In the genomic region with DNA sequence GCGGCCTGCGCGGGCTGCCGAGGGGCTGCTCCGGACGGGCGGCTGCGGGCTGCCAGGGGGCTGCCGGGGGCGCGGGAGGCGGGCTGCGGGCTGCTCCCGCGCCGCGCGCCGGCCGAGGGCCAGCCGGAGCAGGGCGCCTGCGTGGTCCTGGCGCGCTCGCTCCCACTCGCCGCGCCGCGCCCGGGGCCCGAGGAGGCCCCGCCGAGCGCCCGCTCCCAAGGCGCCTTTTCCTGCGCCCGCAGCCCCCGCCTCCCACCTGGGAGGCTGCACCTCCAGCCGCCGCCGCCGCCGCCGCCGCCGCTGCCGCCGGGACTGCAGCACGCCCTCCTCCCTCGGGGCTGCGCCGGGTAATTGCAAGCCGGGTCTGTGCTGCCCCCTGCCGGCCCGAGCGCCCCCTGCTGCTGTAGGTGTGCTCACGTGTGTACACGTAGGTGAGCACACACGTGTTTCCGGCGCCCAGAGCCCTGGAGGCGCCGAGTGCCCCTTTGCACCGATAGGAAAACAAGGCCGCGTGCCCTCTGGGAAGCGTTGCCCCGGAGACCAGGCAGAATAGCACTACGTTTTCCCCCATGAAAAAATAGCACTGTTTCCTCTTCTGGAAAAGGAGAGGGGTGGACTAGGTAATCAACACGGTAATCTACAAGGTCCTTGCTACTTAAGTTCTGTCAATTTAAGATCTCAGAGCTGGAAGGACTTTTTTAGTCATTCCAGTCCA, we compare ENCODE assay signal across 1 cellular context.
TF ChIP-seq lines count a peak whose summit lies in the region.

TSS of gene EPB41L4B (minus strand) at position 326 of the 715 bp plus-strand sequence. CDS start 613 bp downstream, outside the sequence.

TF ChIP-seq in HepG2, 621 proteins besides CTCF, POLR2A, EP300 and RAD21 (continued from another document and continues in another):
- TF ChIP-seq, protein P1, sequence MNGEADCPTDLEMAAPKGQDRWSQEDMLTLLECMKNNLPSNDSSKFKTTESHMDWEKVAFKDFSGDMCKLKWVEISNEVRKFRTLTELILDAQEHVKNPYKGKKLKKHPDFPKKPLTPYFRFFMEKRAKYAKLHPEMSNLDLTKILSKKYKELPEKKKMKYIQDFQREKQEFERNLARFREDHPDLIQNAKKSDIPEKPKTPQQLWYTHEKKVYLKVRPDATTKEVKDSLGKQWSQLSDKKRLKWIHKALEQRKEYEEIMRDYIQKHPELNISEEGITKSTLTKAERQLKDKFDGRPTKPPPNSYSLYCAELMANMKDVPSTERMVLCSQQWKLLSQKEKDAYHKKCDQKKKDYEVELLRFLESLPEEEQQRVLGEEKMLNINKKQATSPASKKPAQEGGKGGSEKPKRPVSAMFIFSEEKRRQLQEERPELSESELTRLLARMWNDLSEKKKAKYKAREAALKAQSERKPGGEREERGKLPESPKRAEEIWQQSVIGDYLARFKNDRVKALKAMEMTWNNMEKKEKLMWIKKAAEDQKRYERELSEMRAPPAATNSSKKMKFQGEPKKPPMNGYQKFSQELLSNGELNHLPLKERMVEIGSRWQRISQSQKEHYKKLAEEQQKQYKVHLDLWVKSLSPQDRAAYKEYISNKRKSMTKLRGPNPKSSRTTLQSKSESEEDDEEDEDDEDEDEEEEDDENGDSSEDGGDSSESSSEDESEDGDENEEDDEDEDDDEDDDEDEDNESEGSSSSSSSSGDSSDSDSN (CRISPR knock-in tag; IDR thresholded peaks at IDR 0.05): peak; percentile 58
- TF ChIP-seq RARA (CRISPR knock-in tag; IDR thresholded peaks at IDR 0.05) (peak; percentile 69), ZNF282 (IDR thresholded peaks at IDR 0.05; ENCODE audit: partially characterized antibody) (no peak), NFRKB (IDR thresholded peaks at IDR 0.05) (no peak), NPAS2 (CRISPR knock-in tag; IDR thresholded peaks at IDR 0.05; ENCODE audit: borderline replicate concordance) (no peak), PPARG (CRISPR knock-in tag; conservative IDR thresholded peaks at IDR 0.05) (peak; percentile 79), SKIL (CRISPR knock-in tag; IDR thresholded peaks at IDR 0.05; ENCODE audit: borderline replicate concordance) (peak; percentile 24; the same call in 1 of the 2 replicates), RFX1 (IDR thresholded peaks at IDR 0.05) (peak; percentile 51; the same call in 1 of the 2 replicates), ATF3 (CRISPR knock-in tag; IDR thresholded peaks at IDR 0.05) (peak; percentile 66; the same call in 1 of the 2 replicates), SETDB1 (CRISPR knock-in tag; IDR thresholded peaks at IDR 0.05; ENCODE audit: borderline replicate concordance) (no peak), ZNF605 (CRISPR knock-in tag; IDR thresholded peaks at IDR 0.05) (peak; percentile 94), ZNF710 (CRISPR knock-in tag; IDR thresholded peaks at IDR 0.05; ENCODE audit: borderline replicate concordance) (peak; percentile 87; the same call in 1 of the 2 replicates), KLF11 (CRISPR knock-in tag; IDR thresholded peaks at IDR 0.05) (peak; percentile 79; the same call in 1 of the 2 replicates), ZNF224 (CRISPR knock-in tag; IDR thresholded peaks at IDR 0.05) (no peak), THAP9 (CRISPR knock-in tag; IDR thresholded peaks at IDR 0.05; ENCODE audit: borderline replicate concordance) (peak; percentile 80; the same call in 1 of the 2 replicates), ZNF530 (CRISPR knock-in tag; IDR thresholded peaks at IDR 0.05; ENCODE audit: low read depth) (no peak), SALL1 (CRISPR knock-in tag; IDR thresholded peaks at IDR 0.05) (peak; percentile 97), ZNF446 (CRISPR knock-in tag; IDR thresholded peaks at IDR 0.05) (peak; percentile 82), ARHGAP35 (CRISPR knock-in tag; IDR thresholded peaks at IDR 0.05; ENCODE audit: borderline replicate concordance) (peak; percentile 95), ZNF576 (CRISPR knock-in tag; IDR thresholded peaks at IDR 0.05) (0 out of 2 replicates have a peak, but pooled peaks have one; percentile 31), PHF5A (CRISPR knock-in tag; IDR thresholded peaks at IDR 0.05; ENCODE audit: low read depth, unreplicated experiment) (peak; percentile 89), MAFF (IDR thresholded peaks at IDR 0.05; ENCODE audit: low read depth, low read length) (no peak), ESRRA (CRISPR knock-in tag; IDR thresholded peaks at IDR 0.05; ENCODE audit: low read depth) (peak; percentile 84), NR3C1 (CRISPR knock-in tag; IDR thresholded peaks at IDR 0.05) (no peak), ARNT (IDR thresholded peaks at IDR 0.05) (no peak), ZNF883 (CRISPR knock-in tag; IDR thresholded peaks at IDR 0.05; ENCODE audit: not compliant biosample characterization) (peak; percentile 92), ZNF143 (CRISPR knock-in tag; IDR thresholded peaks at IDR 0.05) (peak; percentile 58; the same call in 1 of the 2 replicates), ATF7 (IDR thresholded peaks at IDR 0.05) (no peak), ATF7 (CRISPR knock-in tag; IDR thresholded peaks at IDR 0.05) (0 out of 2 replicates have a peak, but pooled peaks have one; percentile 72)
- TF ChIP-seq, protein P2, sequence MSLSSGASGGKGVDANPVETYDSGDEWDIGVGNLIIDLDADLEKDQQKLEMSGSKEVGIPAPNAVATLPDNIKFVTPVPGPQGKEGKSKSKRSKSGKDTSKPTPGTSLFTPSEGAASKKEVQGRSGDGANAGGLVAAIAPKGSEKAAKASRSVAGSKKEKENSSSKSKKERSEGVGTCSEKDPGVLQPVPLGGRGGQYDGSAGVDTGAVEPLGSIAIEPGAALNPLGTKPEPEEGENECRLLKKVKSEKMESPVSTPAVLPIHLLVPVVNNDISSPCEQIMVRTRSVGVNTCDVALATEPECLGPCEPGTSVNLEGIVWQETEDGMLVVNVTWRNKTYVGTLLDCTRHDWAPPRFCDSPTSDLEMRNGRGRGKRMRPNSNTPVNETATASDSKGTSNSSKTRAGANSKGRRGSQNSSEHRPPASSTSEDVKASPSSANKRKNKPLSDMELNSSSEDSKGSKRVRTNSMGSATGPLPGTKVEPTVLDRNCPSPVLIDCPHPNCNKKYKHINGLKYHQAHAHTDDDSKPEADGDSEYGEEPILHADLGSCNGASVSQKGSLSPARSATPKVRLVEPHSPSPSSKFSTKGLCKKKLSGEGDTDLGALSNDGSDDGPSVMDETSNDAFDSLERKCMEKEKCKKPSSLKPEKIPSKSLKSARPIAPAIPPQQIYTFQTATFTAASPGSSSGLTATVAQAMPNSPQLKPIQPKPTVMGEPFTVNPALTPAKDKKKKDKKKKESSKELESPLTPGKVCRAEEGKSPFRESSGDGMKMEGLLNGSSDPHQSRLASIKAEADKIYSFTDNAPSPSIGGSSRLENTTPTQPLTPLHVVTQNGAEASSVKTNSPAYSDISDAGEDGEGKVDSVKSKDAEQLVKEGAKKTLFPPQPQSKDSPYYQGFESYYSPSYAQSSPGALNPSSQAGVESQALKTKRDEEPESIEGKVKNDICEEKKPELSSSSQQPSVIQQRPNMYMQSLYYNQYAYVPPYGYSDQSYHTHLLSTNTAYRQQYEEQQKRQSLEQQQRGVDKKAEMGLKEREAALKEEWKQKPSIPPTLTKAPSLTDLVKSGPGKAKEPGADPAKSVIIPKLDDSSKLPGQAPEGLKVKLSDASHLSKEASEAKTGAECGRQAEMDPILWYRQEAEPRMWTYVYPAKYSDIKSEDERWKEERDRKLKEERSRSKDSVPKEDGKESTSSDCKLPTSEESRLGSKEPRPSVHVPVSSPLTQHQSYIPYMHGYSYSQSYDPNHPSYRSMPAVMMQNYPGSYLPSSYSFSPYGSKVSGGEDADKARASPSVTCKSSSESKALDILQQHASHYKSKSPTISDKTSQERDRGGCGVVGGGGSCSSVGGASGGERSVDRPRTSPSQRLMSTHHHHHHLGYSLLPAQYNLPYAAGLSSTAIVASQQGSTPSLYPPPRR (CRISPR knock-in tag; IDR thresholded peaks at IDR 0.05; ENCODE audit: borderline replicate concordance): peak; percentile 78; the same call in 1 of the 2 replicates
- TF ChIP-seq, protein P3, sequence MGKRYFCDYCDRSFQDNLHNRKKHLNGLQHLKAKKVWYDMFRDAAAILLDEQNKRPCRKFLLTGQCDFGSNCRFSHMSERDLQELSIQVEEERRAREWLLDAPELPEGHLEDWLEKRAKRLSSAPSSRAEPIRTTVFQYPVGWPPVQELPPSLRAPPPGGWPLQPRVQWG (CRISPR knock-in tag; IDR thresholded peaks at IDR 0.05; ENCODE audit: borderline replicate concordance, low read depth): no peak
- TF ChIP-seq, protein P4, sequence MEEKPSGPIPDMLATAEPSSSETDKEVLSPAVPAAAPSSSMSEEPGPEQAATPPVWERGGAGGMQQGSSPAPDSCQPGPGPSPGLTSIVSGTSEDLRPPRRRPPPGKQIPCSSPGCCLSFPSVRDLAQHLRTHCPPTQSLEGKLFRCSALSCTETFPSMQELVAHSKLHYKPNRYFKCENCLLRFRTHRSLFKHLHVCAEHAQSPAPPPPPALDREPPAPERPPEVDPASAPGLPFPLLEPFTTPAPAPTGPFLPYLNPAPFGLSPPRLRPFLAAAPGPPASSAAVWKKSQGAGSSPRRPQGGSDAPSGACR (CRISPR knock-in tag; IDR thresholded peaks at IDR 0.05): peak; percentile 63; the same call in 1 of the 2 replicates
- TF ChIP-seq, protein P5, sequence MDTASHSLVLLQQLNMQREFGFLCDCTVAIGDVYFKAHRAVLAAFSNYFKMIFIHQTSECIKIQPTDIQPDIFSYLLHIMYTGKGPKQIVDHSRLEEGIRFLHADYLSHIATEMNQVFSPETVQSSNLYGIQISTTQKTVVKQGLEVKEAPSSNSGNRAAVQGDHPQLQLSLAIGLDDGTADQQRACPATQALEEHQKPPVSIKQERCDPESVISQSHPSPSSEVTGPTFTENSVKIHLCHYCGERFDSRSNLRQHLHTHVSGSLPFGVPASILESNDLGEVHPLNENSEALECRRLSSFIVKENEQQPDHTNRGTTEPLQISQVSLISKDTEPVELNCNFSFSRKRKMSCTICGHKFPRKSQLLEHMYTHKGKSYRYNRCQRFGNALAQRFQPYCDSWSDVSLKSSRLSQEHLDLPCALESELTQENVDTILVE (CRISPR knock-in tag; IDR thresholded peaks at IDR 0.05): peak; percentile 77
- TF ChIP-seq, protein P6, sequence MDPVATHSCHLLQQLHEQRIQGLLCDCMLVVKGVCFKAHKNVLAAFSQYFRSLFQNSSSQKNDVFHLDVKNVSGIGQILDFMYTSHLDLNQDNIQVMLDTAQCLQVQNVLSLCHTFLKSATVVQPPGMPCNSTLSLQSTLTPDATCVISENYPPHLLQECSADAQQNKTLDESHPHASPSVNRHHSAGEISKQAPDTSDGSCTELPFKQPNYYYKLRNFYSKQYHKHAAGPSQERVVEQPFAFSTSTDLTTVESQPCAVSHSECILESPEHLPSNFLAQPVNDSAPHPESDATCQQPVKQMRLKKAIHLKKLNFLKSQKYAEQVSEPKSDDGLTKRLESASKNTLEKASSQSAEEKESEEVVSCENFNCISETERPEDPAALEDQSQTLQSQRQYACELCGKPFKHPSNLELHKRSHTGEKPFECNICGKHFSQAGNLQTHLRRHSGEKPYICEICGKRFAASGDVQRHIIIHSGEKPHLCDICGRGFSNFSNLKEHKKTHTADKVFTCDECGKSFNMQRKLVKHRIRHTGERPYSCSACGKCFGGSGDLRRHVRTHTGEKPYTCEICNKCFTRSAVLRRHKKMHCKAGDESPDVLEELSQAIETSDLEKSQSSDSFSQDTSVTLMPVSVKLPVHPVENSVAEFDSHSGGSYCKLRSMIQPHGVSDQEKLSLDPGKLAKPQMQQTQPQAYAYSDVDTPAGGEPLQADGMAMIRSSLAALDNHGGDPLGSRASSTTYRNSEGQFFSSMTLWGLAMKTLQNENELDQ (CRISPR knock-in tag; IDR thresholded peaks at IDR 0.05; ENCODE audit: borderline replicate concordance): 0 out of 2 replicates have a peak, but pooled peaks have one; percentile 76
